ENCODE assay signal across 9 cellular contexts in genomic region chr6:33375143-33375649, GRCh38. TPM values are rescaled to one million over a fixed set of nuclear protein-coding genes. Genes with fewer than 3 reads are reported as not detected.
DNase-seq lines count a peak whose midpoint lies in the region; ATAC-seq and TF ChIP-seq lines count a peak whose summit lies in the region.
"Had no signal": no experiment of that assay in that cellular context is flagged by ENCODE, and none has a peak within 500 bp of the region (broad histone marks: within the 10 kb centered on the region; RNA-seq: fewer than 3 reads in every experiment).

No MANE protein-coding gene starts in this region.

- H3K27me3 ChIP-seq in RWPE2 (ENCODE audit: insufficient read depth, poor library complexity, severe bottlenecking): no peaks in the 10 kb centered on the region

- CTCF ChIA-PET in GM10248 (lab: Yijun Ruan, JAX): interaction anchor here (1.0 to 2.8 kb wide), 5 partner anchors 12 to 39 kb away, joined by 3 to 9 read pairs (median 4); no protein-coding TSS in a partner anchor

- H3K9me3 Mint-ChIP-seq in activated naive CD8-positive, alpha-beta T cell treated with anti-CD3 and anti-CD28 coated beads, Interleukin-2, amount 50 U/mL, for 24 hours: no peaks in the 10 kb centered on the region

- H3K27me3 Mint-ChIP-seq in activated naive CD8-positive, alpha-beta T cell treated with anti-CD3 and anti-CD28 coated beads, Interleukin-2, amount 50 U/mL, for 24 hours: no peaks in the 10 kb centered on the region

- ATAC-seq in RWPE2 (ENCODE audit: low read depth) (peak; percentile 89), GM19467 (IDR thresholded peaks at IDR 0.05; ENCODE audit: unreplicated experiment) (no peak), GM21423 (IDR thresholded peaks at IDR 0.05; ENCODE audit: unreplicated experiment) (no peak)
- ATAC-seq in activated naive CD8-positive, alpha-beta T cell treated with anti-CD3 and anti-CD28 coated beads, Interleukin-2, amount 50 U/mL, for 24 hours: no peak

- H3K36me3 ChIP-seq in RWPE2 (ENCODE audit: low read depth): no peaks in the 10 kb centered on the region

- peak overlapping the region; percentile 43 for H3K27ac ChIP-seq in RWPE2 (ENCODE audit: poor library complexity, severe bottlenecking)

- no peak overlapping the region for H3K27ac Mint-ChIP-seq in activated naive CD8-positive, alpha-beta T cell treated with anti-CD3 and anti-CD28 coated beads, Interleukin-2, amount 50 U/mL, for 24 hours

- no peaks in the 10 kb centered on the region for H3K36me3 Mint-ChIP-seq in activated naive CD8-positive, alpha-beta T cell treated with anti-CD3 and anti-CD28 coated beads, Interleukin-2, amount 50 U/mL, for 24 hours (ENCODE audit: low read depth)

- no peaks in the 10 kb centered on the region for H3K9me3 ChIP-seq in RWPE2 (ENCODE audit: severe bottlenecking)

- DNase-seq in GF-D8 (lab: John Stamatoyannopoulos, UW) (peak; percentile 52), RWPE2 (ENCODE audit: low spot score) (peak; percentile 73), fibroblast of villous mesenchyme (ENCODE audit: low read depth) (peak; percentile 93), retinal pigment epithelial cell (ENCODE audit: low read depth) (peak; percentile 69), GM10248 (ENCODE audit: extremely low spot score) (no peak)
- no peak for DNase-seq in activated naive CD8-positive, alpha-beta T cell treated with anti-CD3 and anti-CD28 coated beads, Interleukin-2, amount 50 U/mL, for 24 hours

- H3K4me3 Mint-ChIP-seq in activated naive CD8-positive, alpha-beta T cell treated with anti-CD3 and anti-CD28 coated beads, Interleukin-2, amount 50 U/mL, for 24 hours: no peak overlapping the region

- H3K4me3 ChIP-seq in RWPE2 (ENCODE audit: severe bottlenecking): no peak overlapping the region
- H3K4me3 ChIP-seq in fibroblast of villous mesenchyme (ENCODE audit: low read depth, low read length): peak overlapping the region; percentile 9
- no peak overlapping the region for H3K4me3 ChIP-seq in retinal pigment epithelial cell (ENCODE audit: low read length)
- H3K4me3 ChIP-seq: smooth muscle cell had no signal

- TF ChIP-seq CTCF in RWPE2 (IDR thresholded peaks at IDR 0.05; ENCODE audit: poor library complexity, severe bottlenecking) (no peak), fibroblast of villous mesenchyme (IDR thresholded peaks at IDR 0.05; ENCODE audit: insufficient read depth, low read depth, low read length) (no peak), retinal pigment epithelial cell (conservative IDR thresholded peaks at IDR 0.05; ENCODE audit: low read depth, low read length) (no peak), GM10248 (IDR thresholded peaks at IDR 0.05; ENCODE audit: control extremely low read depth, extremely low read depth, low read depth, missing control alignments) (no peak)

- POLR2A ChIA-PET in GM10248 (lab: Yijun Ruan, JAX): no interaction called here

- peaks cover 9% of the 10 kb centered on the region for H3K4me1 Mint-ChIP-seq in activated naive CD8-positive, alpha-beta T cell treated with anti-CD3 and anti-CD28 coated beads, Interleukin-2, amount 50 U/mL, for 24 hours

- peaks cover 23% of the 10 kb centered on the region for H3K4me1 ChIP-seq in RWPE2 (ENCODE audit: insufficient read depth, poor library complexity, severe bottlenecking)

RNA-seq across cellular contexts. Expression of gene KIFC1, which starts 16.4 kb away (rescaled TPM):
- total RNA-seq in fibroblast of villous mesenchyme: 20.0 and 34.5 TPM in 2 replicates

RNA-seq across cellular contexts. Expression of gene PHF1, which starts 35.6 kb away (rescaled TPM):
- 21.6 and 30.2 TPM in 2 replicates for total RNA-seq in fibroblast of villous mesenchyme

RNA-seq across cellular contexts. Expression of gene CUTA, which starts 42.7 kb away (rescaled TPM):
- 155 and 201 TPM in 2 replicates for total RNA-seq in fibroblast of villous mesenchyme

RNA-seq across cellular contexts. Expression of gene SYNGAP1, which starts 44.7 kb away (rescaled TPM):
- total RNA-seq in fibroblast of villous mesenchyme: 6.4 and 7.8 TPM in 2 replicates

RNA-seq across cellular contexts. Expression of gene DAXX, which starts 52.4 kb away (rescaled TPM):
- 39.6 and 58.7 TPM in 2 replicates for total RNA-seq in fibroblast of villous mesenchyme

Comparison
In these comparisons a context has a peak if more than half of its experiments do, and no peak if none do; other contexts are left out.
1. DNase-seq: peak in GF-D8 (single experiment), RWPE2 (single experiment), fibroblast of villous mesenchyme (single experiment) and retinal pigment epithelial cell (single experiment); none in activated naive CD8-positive, alpha-beta T cell treated with anti-CD3 and anti-CD28 coated beads, Interleukin-2, amount 50 U/mL, for 24 hours (single experiment) and GM10248 (single experiment).